17 cellular contexts compared by ENCODE assay signal in genomic region chr3:194723846-194724618, GRCh38. TPM values are rescaled to one million over a fixed set of nuclear protein-coding genes. Genes with fewer than 3 reads are reported as not detected.
A peak's percentile ranks its signal among the peaks of the same experiment; 100 is the strongest.
DNase-seq lines count a peak whose midpoint lies in the region; ATAC-seq, FAIRE-seq and TF ChIP-seq lines count a peak whose summit lies in the region.
"Had no signal": no experiment of that assay in that cellular context is flagged by ENCODE, and none has a peak within 500 bp of the region (broad histone marks: within the 10 kb centered on the region; RNA-seq: fewer than 3 reads in every experiment).

No MANE protein-coding gene starts in this region.

- in situ Hi-C loops in HepG2 (cut with HindIII; ENCODE audit: extremely low pct_ligation_motif_present, low pct_unique_long_range_greater_than_20kb) = no loop called here

- 51% methylated on average over 7 of the region's 7 CpGs for WGBS in HepG2 (ENCODE audit: low lambda C conversion rate)
- WGBS in right lobe of liver (ENCODE audit: insufficient coverage, low coverage, low lambda C conversion rate, missing lambda C conversion rate) = 50% methylated on average over 7 of the region's 7 CpGs
- 84 to 85% methylated on average over 7 of the region's 7 CpGs for WGBS in endodermal cell (ENCODE audit: insufficient coverage in 1 of 2, insufficient read length in 1 of 2), 2 experiments
- WGBS in esophagus muscularis mucosa = 70% methylated on average over 6 of the region's 7 CpGs

- no peaks in the 10 kb centered on the region for H3K36me3 ChIP-seq in HepG2 (replicated peaks in 1 of 2; ENCODE audit: control insufficient read depth in 1 of 2, insufficient read depth in 2 of 2, low read length in 2 of 2)
- H3K36me3 ChIP-seq in right lobe of liver = no peaks in the 10 kb centered on the region
- no peaks in the 10 kb centered on the region for H3K36me3 ChIP-seq in endodermal cell (ENCODE audit: control insufficient read depth, insufficient read depth, low read length)
- no peaks in the 10 kb centered on the region for H3K36me3 ChIP-seq in mucosa of descending colon (ENCODE audit: low read depth)
- H3K36me3 ChIP-seq in esophagus muscularis mucosa = no peaks in the 10 kb centered on the region
- H3K36me3 ChIP-seq: BLaER1 treated with 17β-estradiol and CSF1 and Interleukin-3, amounts not matched to agents 10 nM and 100 nM; HAP-1 had no signal

- H3K27me3 ChIP-seq in HepG2 (ENCODE audit: control insufficient read depth in 1 of 2, insufficient read depth in 2 of 2, low read length in 2 of 2) = peaks cover 0 to 8% of the 10 kb centered on the region in 2 experiments; a peak in 2 of 5 replicates
- no peaks in the 10 kb centered on the region for H3K27me3 ChIP-seq in right lobe of liver
- H3K27me3 ChIP-seq in endodermal cell (ENCODE audit: control insufficient read depth, insufficient read depth, low read length, poor library complexity, severe bottlenecking) = no peaks in the 10 kb centered on the region
- H3K27me3 ChIP-seq in esophagus muscularis mucosa = no peaks in the 10 kb centered on the region
- H3K27me3 ChIP-seq: BLaER1 treated with 17β-estradiol and CSF1 and Interleukin-3, amounts not matched to agents 10 nM and 100 nM had no signal

- H2AFZ ChIP-seq in HepG2 (ENCODE audit: low read length) = no peak overlapping the region

- no peak overlapping the region for H3K9ac ChIP-seq in HepG2 (ENCODE audit: insufficient read depth, low read depth, low read length)
- H3K9ac ChIP-seq in endodermal cell (ENCODE audit: extremely low read depth, low read length, poor library complexity, severe bottlenecking) = no peak overlapping the region
- H3K9ac ChIP-seq: BLaER1 treated with 17β-estradiol and CSF1 and Interleukin-3, amounts not matched to agents 10 nM and 100 nM had no signal

- H3K27ac Mint-ChIP-seq in endodermal cell = peak overlapping the region; percentile 12
- H3K27ac Mint-ChIP-seq: CD4-positive, CD25-positive, alpha-beta regulatory T cell; HFFc6 had no signal

- H3K9me3 ChIP-seq in HepG2 (ENCODE audit: low read length) = no peaks in the 10 kb centered on the region
- no peaks in the 10 kb centered on the region for H3K9me3 ChIP-seq in right lobe of liver
- no peaks in the 10 kb centered on the region for H3K9me3 ChIP-seq in endodermal cell (ENCODE audit: control insufficient read depth, low read length)
- no peaks in the 10 kb centered on the region for H3K9me3 ChIP-seq in mucosa of descending colon
- no peaks in the 10 kb centered on the region for H3K9me3 ChIP-seq in esophagus muscularis mucosa
- H3K9me3 ChIP-seq: HAP-1 had no signal

- TF ChIP-seq CTCF in HepG2 (CRISPR knock-in tag; IDR thresholded peaks at IDR 0.05) (no peak), right lobe of liver (IDR thresholded peaks at IDR 0.05) (no peak), endodermal cell (conservative IDR thresholded peaks at IDR 0.05) (no peak), mucosa of descending colon (IDR thresholded peaks at IDR 0.05) (no peak), esophagus muscularis mucosa (IDR thresholded peaks at IDR 0.05) (no peak)

- POLR2A ChIA-PET in HepG2 (lab: Yijun Ruan, JAX) = no interaction called here

- H3K4me3 Mint-ChIP-seq in endodermal cell = no peak overlapping the region
- H3K4me3 Mint-ChIP-seq: CD4-positive, CD25-positive, alpha-beta regulatory T cell; HFFc6 had no signal

- ATAC-seq in HepG2 (no peak), right lobe of liver (no peak), mucosa of descending colon (peak; percentile 6)

- H3K27ac ChIP-seq in HepG2 (ENCODE audit: extremely low read length, insufficient read depth, low read length) (no peak overlapping the region), right lobe of liver (no peak overlapping the region), endodermal cell (ENCODE audit: low read depth, low read length) (no peak overlapping the region), esophagus muscularis mucosa (replicated peaks in 1 of 4) (no peak overlapping the region)
- H3K27ac ChIP-seq: BLaER1 treated with 17β-estradiol and CSF1 and Interleukin-3, amounts not matched to agents 10 nM and 100 nM; HL-60 had no signal

- H3K4me2 ChIP-seq in HepG2 (ENCODE audit: low read depth, low read length) = peak overlapping the region; percentile 22; the same call in 1 of the 2 replicates

- no peak for FAIRE-seq in HepG2 (lab: Jason Lieb, UNC)
- FAIRE-seq: G401.6, GM12891, H1 had no signal

- H4K20me1 ChIP-seq in HepG2 (ENCODE audit: insufficient read depth, low read length) = no peaks in the 10 kb centered on the region
- H4K20me1 ChIP-seq: BLaER1 treated with 17β-estradiol and CSF1 and Interleukin-3, amounts not matched to agents 10 nM and 100 nM had no signal

- no peaks in the 10 kb centered on the region for H3K27me3 Mint-ChIP-seq in endodermal cell (ENCODE audit: insufficient read depth)

- intact Hi-C loops in HepG2 (cut with micrococcal nuclease; ENCODE audit: unreplicated experiment) (loop anchor here (5.0 kb wide), 1 partner anchor 37 kb away; the partner anchor contains the start of gene FAM43A), right lobe of liver (cut with DNase I) (no loop called here), mucosa of descending colon (cut with DNase I, micrococcal nuclease) (no loop called here), esophagus muscularis mucosa (cut with DNase I) (no loop called here)

- no peak for TF ChIP-seq POLR2A in HepG2 (IDR thresholded peaks at IDR 0.05; ENCODE audit: insufficient read depth in 1 of 2, low read depth in 2 of 2, low read length in 2 of 2)
- TF ChIP-seq POLR2A in right lobe of liver (IDR thresholded peaks at IDR 0.05) = no peak
- TF ChIP-seq POLR2A in esophagus muscularis mucosa (IDR thresholded peaks at IDR 0.05; ENCODE audit: low read depth) = no peak

- no peak for TF ChIP-seq RAD21 in HepG2 (CRISPR knock-in tag; IDR thresholded peaks at IDR 0.05)

- H3K4me1 Mint-ChIP-seq in endodermal cell = peaks cover 33% of the 10 kb centered on the region

- H3K4me1 ChIP-seq in HepG2 (ENCODE audit: insufficient read depth, low read length) (peaks cover 74% of the 10 kb centered on the region), right lobe of liver (no peaks in the 10 kb centered on the region), endodermal cell (ENCODE audit: control insufficient read depth, insufficient read depth, low read length) (peaks cover 3% of the 10 kb centered on the region), mucosa of descending colon (ENCODE audit: low read depth) (peaks cover 4% of the 10 kb centered on the region), esophagus muscularis mucosa (no peaks in the 10 kb centered on the region)

- H3K36me3 Mint-ChIP-seq in endodermal cell (ENCODE audit: low read depth) = no peaks in the 10 kb centered on the region
- H3K36me3 Mint-ChIP-seq: CD4-positive, CD25-positive, alpha-beta regulatory T cell had no signal

- no TSS peak for BruUV-seq in HepG2 (replicated peaks; lab: Mats Ljungman, UMichigan)

- TF ChIP-seq EP300 in HepG2 (IDR thresholded peaks at IDR 0.05; ENCODE audit: low read depth in 2 of 2, low read length in 2 of 2) (no peak), HepG2 (CRISPR knock-in tag; IDR thresholded peaks at IDR 0.05; ENCODE audit: borderline replicate concordance) (no peak), esophagus muscularis mucosa (IDR thresholded peaks at IDR 0.05) (no peak)

- no peak for DNase-seq in HepG2 (ENCODE audit: low spot score)
- no peak for DNase-seq in right lobe of liver
- DNase-seq in endodermal cell = peak; percentile 68
- no peak for DNase-seq in mucosa of descending colon
- no peak for DNase-seq in occipital lobe (lab: John Stamatoyannopoulos, UW)
- DNase-seq in esophagus muscularis mucosa (ENCODE audit: extremely low spot score) = no peak
- no peak for DNase-seq in NCI-H446 (lab: John Stamatoyannopoulos, UW)
- DNase-seq: ACHN; CD4-positive, CD25-positive, alpha-beta regulatory T cell; DMS79; HFFc6 had no signal

- H3K4me3 ChIP-seq in HepG2 (replicated peaks in 1 of 3; ENCODE audit: insufficient read depth in 1 of 3, low read depth in 2 of 3, low read length in 3 of 3) (no peak overlapping the region), right lobe of liver (no peak overlapping the region), endodermal cell (ENCODE audit: low read length) (no peak overlapping the region), mucosa of descending colon (no peak overlapping the region), esophagus muscularis mucosa (no peak overlapping the region)
- H3K4me3 ChIP-seq: BLaER1 treated with 17β-estradiol and CSF1 and Interleukin-3, amounts not matched to agents 10 nM and 100 nM; HAP-1 had no signal

- no peaks in the 10 kb centered on the region for H3K79me2 ChIP-seq in HepG2 (ENCODE audit: insufficient read depth, low read length)

- no peaks in the 10 kb centered on the region for H3K9me3 Mint-ChIP-seq in endodermal cell
- H3K9me3 Mint-ChIP-seq: HFFc6 had no signal

- CTCF ChIA-PET in HepG2 (lab: Yijun Ruan, JAX; ENCODE audit: low intra/inter-chr PET ratio, low total read pairs) = no interaction called here

RNA-seq across cellular contexts. Expression of gene FAM43A, which starts 38.3 kb away (rescaled TPM):
- 0.42 and 0.91 TPM in 2 replicates for total RNA-seq in HepG2 (2016; rRNA removed; fragmentation: Illumina TruSeq; extraction: Trizol)
- total RNA-seq in HepG2 (2016; cell fraction: cytosol; rRNA removed; fragmentation: Illumina TruSeq; extraction: Trizol; ENCODE audit: low read depth) = 0.18 and 0.20 TPM in 2 replicates
- 0.55 and 0.93 TPM in 2 replicates for total RNA-seq in HepG2 (2016; cell fraction: insoluble cytoplasmic fraction; rRNA removed; fragmentation: Illumina TruSeq; extraction: Trizol)
- total RNA-seq in HepG2 (2016; cell fraction: membrane; rRNA removed; fragmentation: Illumina TruSeq; extraction: Trizol) = 0.69 and 0.74 TPM in 2 replicates
- total RNA-seq in HepG2 (2016; cell fraction: nucleus; rRNA removed; fragmentation: Illumina TruSeq; extraction: Trizol) = 0.31 and 0.81 TPM in 2 replicates
- polyA plus RNA-seq in HepG2 (2011; rRNA removed) = 1.5 and 1.8 TPM in 2 replicates
- polyA plus RNA-seq in HepG2 (2011; cell fraction: cytosol; rRNA removed) = 1.5 and 3.9 TPM in 2 replicates
- 3.8 and 4.4 TPM in 2 replicates for polyA plus RNA-seq in HepG2 (2011; cell fraction: nucleus; rRNA removed)
- 0.38 and 0.64 TPM in 2 replicates for polyA plus RNA-seq in HepG2 (2012)
- 0.08 and 0.19 TPM in 2 replicates for polyA plus RNA-seq in HepG2 (2016; cell fraction: cytosol; fragmentation: Illumina TruSeq; extraction: Trizol; ENCODE audit: low read depth)
- polyA plus RNA-seq in HepG2 (2016; cell fraction: insoluble cytoplasmic fraction; fragmentation: Illumina TruSeq; extraction: Trizol; ENCODE audit: low read depth) = 0.67 and 0.83 TPM in 2 replicates
- polyA plus RNA-seq in HepG2 (2016; cell fraction: membrane; fragmentation: Illumina TruSeq; extraction: Trizol; ENCODE audit: low read depth) = 0.63 and 0.93 TPM in 2 replicates
- polyA plus RNA-seq in HepG2 (2016; cell fraction: nucleus; fragmentation: Illumina TruSeq; extraction: Trizol; ENCODE audit: insufficient read depth, low read depth) = 1.1 and 1.2 TPM in 2 replicates
- polyA minus RNA-seq in HepG2 (2011; rRNA and poly(A)+ RNA removed; ENCODE audit: low replicate concordance) = 1.5 and 4.9 TPM in 2 replicates
- polyA minus RNA-seq in HepG2 (2011; cell fraction: cytosol; rRNA and poly(A)+ RNA removed) = 1.5 and 1.8 TPM in 2 replicates
- polyA minus RNA-seq in HepG2 (2011; cell fraction: nucleus; rRNA and poly(A)+ RNA removed) = 0.99 and 1.4 TPM in 2 replicates
- total RNA-seq in right lobe of liver = 1 to 10 TPM; 1.0 to 8.4 (median 5.3) TPM
- 1 to 10 TPM in 1 of 2 donors, under 1 TPM in 1; 0.58 to 4.4 TPM for total RNA-seq in endodermal cell
- polyA plus RNA-seq in endodermal cell (2013, experiment 1 of 2) = 6.2 TPM
- 5.7 TPM for polyA plus RNA-seq in endodermal cell (2013, experiment 2 of 2)
- total RNA-seq in mucosa of descending colon = 10 to 100 TPM; 12.7 to 87.8 (median 22.4) TPM
- total RNA-seq in occipital lobe = 5.3 TPM
- 10 to 100 TPM; 24.5 to 42.8 (median 32.5) TPM for total RNA-seq in esophagus muscularis mucosa

RNA-seq across cellular contexts. Expression of gene LSG1, which starts 52.0 kb away (rescaled TPM):
- total RNA-seq in HepG2 (2016; rRNA removed; fragmentation: Illumina TruSeq; extraction: Trizol) = 19.3 and 32.1 TPM in 2 replicates
- 3.2 and 3.8 TPM in 2 replicates for total RNA-seq in HepG2 (2016; cell fraction: cytosol; rRNA removed; fragmentation: Illumina TruSeq; extraction: Trizol; ENCODE audit: low read depth)
- 22.5 and 34.8 TPM in 2 replicates for total RNA-seq in HepG2 (2016; cell fraction: insoluble cytoplasmic fraction; rRNA removed; fragmentation: Illumina TruSeq; extraction: Trizol)
- total RNA-seq in HepG2 (2016; cell fraction: membrane; rRNA removed; fragmentation: Illumina TruSeq; extraction: Trizol) = 6.8 and 8.5 TPM in 2 replicates
- 46.5 and 54.1 TPM in 2 replicates for total RNA-seq in HepG2 (2016; cell fraction: nucleus; rRNA removed; fragmentation: Illumina TruSeq; extraction: Trizol)
- 19.6 and 21.4 TPM in 2 replicates for polyA plus RNA-seq in HepG2 (2011; rRNA removed)
- 7.4 and 8.9 TPM in 2 replicates for polyA plus RNA-seq in HepG2 (2011; cell fraction: cytosol; rRNA removed)
- 30.7 and 32.0 TPM in 2 replicates for polyA plus RNA-seq in HepG2 (2011; cell fraction: nucleus; rRNA removed)
- 10.8 and 12.4 TPM in 2 replicates for polyA plus RNA-seq in HepG2 (2012)
- 1.7 and 1.8 TPM in 2 replicates for polyA plus RNA-seq in HepG2 (2016; cell fraction: cytosol; fragmentation: Illumina TruSeq; extraction: Trizol; ENCODE audit: low read depth)
- 14.0 and 14.1 TPM in 2 replicates for polyA plus RNA-seq in HepG2 (2016; cell fraction: insoluble cytoplasmic fraction; fragmentation: Illumina TruSeq; extraction: Trizol; ENCODE audit: low read depth)
- 2.6 and 3.8 TPM in 2 replicates for polyA plus RNA-seq in HepG2 (2016; cell fraction: membrane; fragmentation: Illumina TruSeq; extraction: Trizol; ENCODE audit: low read depth)
- polyA plus RNA-seq in HepG2 (2016; cell fraction: nucleus; fragmentation: Illumina TruSeq; extraction: Trizol; ENCODE audit: insufficient read depth, low read depth) = 79.8 and 79.9 TPM in 2 replicates
- polyA minus RNA-seq in HepG2 (2011; rRNA and poly(A)+ RNA removed; ENCODE audit: low replicate concordance) = 28.9 and 136 TPM in 2 replicates
- polyA minus RNA-seq in HepG2 (2011; cell fraction: cytosol; rRNA and poly(A)+ RNA removed) = 6.3 and 10.3 TPM in 2 replicates
- 49.8 and 65.3 TPM in 2 replicates for polyA minus RNA-seq in HepG2 (2011; cell fraction: nucleus; rRNA and poly(A)+ RNA removed)
- total RNA-seq in right lobe of liver = 10 to 100 TPM; 13.7 to 23.2 (median 18.0) TPM
- 10 to 100 TPM; 38.3 to 44.7 TPM for total RNA-seq in endodermal cell
- 31.6 TPM for polyA plus RNA-seq in endodermal cell (2013, experiment 1 of 2)
- polyA plus RNA-seq in endodermal cell (2013, experiment 2 of 2) = 30.8 TPM
- total RNA-seq in mucosa of descending colon = 10 to 100 TPM; 34.0 to 35.6 (median 35.5) TPM
- total RNA-seq in occipital lobe = 42.4 TPM
- total RNA-seq in esophagus muscularis mucosa = 10 to 100 TPM; 19.9 to 35.0 (median 32.6) TPM
